Comparison of ENCODE assay signal across 23 cellular contexts in genomic region chr1:235302143-235302542, GRCh38.
"Had no signal": no experiment of that assay in that cellular context is flagged by ENCODE, and none has a peak within 500 bp of the region (broad histone marks: within the 10 kb centered on the region; RNA-seq: fewer than 3 reads in every experiment).

No MANE protein-coding gene starts in this region.

- H3K27me3 Mint-ChIP-seq: activated CD8-positive, alpha-beta T cell treated with anti-CD3 and anti-CD28 coated beads for 36 hours; activated naive CD8-positive, alpha-beta T cell; T-cell had no signal

- H3K4me3 Mint-ChIP-seq: activated CD8-positive, alpha-beta T cell treated with anti-CD3 and anti-CD28 coated beads for 36 hours; activated naive CD4-positive, alpha-beta T cell treated with anti-CD3 and anti-CD28 coated beads for 36 hours; activated naive CD8-positive, alpha-beta T cell; activated T-helper 1 cell treated with anti-CD3 and anti-CD28 coated beads, Interleukin-12 subunit alpha, Interleukin-12 subunit beta, Interleukin-2, Interleukin-4 antibody, amounts not matched to agents 30 ng/mL and 10 ng/mL and 1 ng/mL, durations not matched to agents 14 hours and 24 hours and 36 hours had no signal

- H3K27ac Mint-ChIP-seq: activated CD8-positive, alpha-beta T cell treated with anti-CD3 and anti-CD28 coated beads for 36 hours; activated naive CD4-positive, alpha-beta T cell treated with anti-CD3 and anti-CD28 coated beads for 36 hours; activated T-helper 1 cell treated with anti-CD3 and anti-CD28 coated beads, Interleukin-12 subunit alpha, Interleukin-12 subunit beta, Interleukin-2, Interleukin-4 antibody, amounts not matched to agents 30 ng/mL and 10 ng/mL and 1 ng/mL, durations not matched to agents 14 hours and 24 hours and 36 hours had no signal

- H3K9me3 Mint-ChIP-seq: activated CD8-positive, alpha-beta T cell treated with anti-CD3 and anti-CD28 coated beads for 36 hours; activated naive CD4-positive, alpha-beta T cell treated with anti-CD3 and anti-CD28 coated beads for 36 hours; activated T-helper 1 cell treated with anti-CD3 and anti-CD28 coated beads, Interleukin-12 subunit alpha, Interleukin-12 subunit beta, Interleukin-2, Interleukin-4 antibody, amounts not matched to agents 30 ng/mL and 10 ng/mL and 1 ng/mL, durations not matched to agents 14 hours and 24 hours and 36 hours; T-cell had no signal

- H3K27ac ChIP-seq: adrenal gland, SK-N-MC had no signal

- H3K36me3 ChIP-seq: adrenal gland had no signal

- H3K9me3 ChIP-seq: adrenal gland had no signal

- H3K4me3 ChIP-seq: adrenal gland, SK-N-MC had no signal

- DNase-seq: activated CD4-positive, alpha-beta T cell treated with anti-CD3 and anti-CD28 coated beads for 4 hours; activated CD8-positive, alpha-beta memory T cell treated with anti-CD3 and anti-CD28 coated beads, Interleukin-2, amount 50 U/mL, for 4 hours; activated CD8-positive, alpha-beta T cell treated with anti-CD3 and anti-CD28 coated beads for 36 hours; activated effector memory CD4-positive, alpha-beta T cell treated with anti-CD3 and anti-CD28 coated beads, Interleukin-2, amount 50 U/mL, for 16 hours; activated naive CD4-positive, alpha-beta T cell treated with anti-CD3 and anti-CD28 coated beads for 36 hours; adrenal gland; anterior cingulate cortex; KG1; NCI-H1048; NCI-H187 treated with DMSO at 0.1 percent for 48 hours; NCI-H2081 treated with DMSO at 0.1 percent for 48 hours; NCI-H446 treated with DMSO at 0.1 percent for 48 hours; NCI-H524 treated with DMSO at 0.1 percent for 48 hours; NK-92 treated with Interleukin-12 subunit alpha and Interleukin-12 subunit beta, amount 100 ng/mL, for 24 hours; OCI-M1; RPMI8226; T-cell had no signal

- ATAC-seq: activated CD4-positive, CD25-positive, alpha-beta regulatory T cell treated with anti-CD3 and anti-CD28 coated beads, Interleukin-2, amount 50 U/mL, for 24 hours; activated CD8-positive, alpha-beta T cell treated with anti-CD3 and anti-CD28 coated beads for 36 hours; Panc1; Right ventricle myocardium inferior; T-cell had no signal

- H3K27me3 ChIP-seq: adrenal gland had no signal
